ENCODE assay signal across 1 cellular context in genomic region chr17:29929544-29930398, GRCh38.
A peak's percentile ranks its signal among the peaks of the same experiment; 100 is the strongest.
TF ChIP-seq lines count a peak whose summit lies in the region.

Gene SSH2, minus strand, starts transcription at chr17:29930228. Its CDS starts 228 bp downstream, at chr17:29930000.

TF ChIP-seq in GM12878, 131 proteins besides CTCF, POLR2A, EP300 and RAD21 (continued from another document and continues in another):
- peak; percentile 62; the same call in 1 of the 2 replicates for TF ChIP-seq SPI1 (IDR thresholded peaks at IDR 0.05; ENCODE audit: borderline replicate concordance, insufficient read depth, low read depth, low read length)
- TF ChIP-seq IRF4 (IDR thresholded peaks at IDR 0.05; ENCODE audit: low read depth, low read length), result 0 out of 2 replicates have a peak, but pooled peaks have one; percentile 55
- TF ChIP-seq MEF2B (IDR thresholded peaks at IDR 0.05; ENCODE audit: partially characterized antibody, poor library complexity, severe bottlenecking), result peak; percentile 61
- TF ChIP-seq LARP7 (IDR thresholded peaks at IDR 0.05), result no peak; the same call in 1 of the 2 replicates
- TF ChIP-seq MLLT1 (IDR thresholded peaks at IDR 0.05), result peak; percentile 58; the same call in 1 of the 2 replicates
- TF ChIP-seq MTA2 (IDR thresholded peaks at IDR 0.05; ENCODE audit: low read depth), result peak; percentile 64; the same call in 1 of the 2 replicates
- TF ChIP-seq KDM1A (IDR thresholded peaks at IDR 0.05; ENCODE audit: borderline replicate concordance), result no peak
- TF ChIP-seq HDGF (IDR thresholded peaks at IDR 0.05), result peak; percentile 61
- 0 out of 2 replicates have a peak, but pooled peaks have one; percentile 2 for TF ChIP-seq CREB1 (IDR thresholded peaks at IDR 0.05; ENCODE audit: low read depth)
- TF ChIP-seq HDAC6 (IDR thresholded peaks at IDR 0.05; ENCODE audit: unreplicated experiment), result no peak
- TF ChIP-seq MTA3 (IDR thresholded peaks at IDR 0.05; ENCODE audit: borderline replicate concordance, low read length), result no peak
- TF ChIP-seq ATF3 (IDR thresholded peaks at IDR 0.05; ENCODE audit: borderline replicate concordance, extremely low read depth, low read depth, low read length), result no peak
- TF ChIP-seq CHD2 (IDR thresholded peaks at IDR 0.05; ENCODE audit: borderline replicate concordance, low read depth, low read length), result peak; percentile 36; the same call in 1 of the 2 replicates
- TF ChIP-seq BMI1 (IDR thresholded peaks at IDR 0.05; ENCODE audit: borderline replicate concordance), result no peak
- peak; percentile 53 for TF ChIP-seq NKRF (conservative IDR thresholded peaks at IDR 0.05)
- 0 out of 2 replicates have a peak, but pooled peaks have one; percentile 56 for TF ChIP-seq ASH2L (IDR thresholded peaks at IDR 0.05; ENCODE audit: borderline replicate concordance, low read depth)
- peak; percentile 77 for TF ChIP-seq IKZF1 (conservative IDR thresholded peaks at IDR 0.05)
- no peak for TF ChIP-seq RAD51 (IDR thresholded peaks at IDR 0.05)
- 0 out of 2 replicates have a peak, but pooled peaks have one; percentile 6 for TF ChIP-seq RFX5 (IDR thresholded peaks at IDR 0.05; ENCODE audit: low read depth, low read length)
- no peak for TF ChIP-seq NR2C2 (IDR thresholded peaks at IDR 0.05; ENCODE audit: borderline replicate concordance, control insufficient read depth, insufficient read length, low read depth)
- TF ChIP-seq PKNOX1 (IDR thresholded peaks at IDR 0.05), result peak; percentile 70
- TF ChIP-seq RELB (IDR thresholded peaks at IDR 0.05; ENCODE audit: low read depth), result peak; percentile 59
- TF ChIP-seq EED (IDR thresholded peaks at IDR 0.05; ENCODE audit: low read depth), result peak; percentile 81
- TF ChIP-seq POLR2AphosphoS5 (IDR thresholded peaks at IDR 0.05; ENCODE audit: low read length), result no peak; the same call in none of the 2 replicates
- no peak for TF ChIP-seq ZNF217 (IDR thresholded peaks at IDR 0.05)
- no peak for TF ChIP-seq SREBF2 (IDR thresholded peaks at IDR 0.05; ENCODE audit: low read length)
- TF ChIP-seq MXI1 (IDR thresholded peaks at IDR 0.05; ENCODE audit: low read depth, low read length), result peak; percentile 24; the same call in 1 of the 2 replicates
- TF ChIP-seq FOS (IDR thresholded peaks at IDR 0.05; ENCODE audit: borderline replicate concordance, extremely low read depth, insufficient read length), result no peak
- peak; percentile 71; the same call in 1 of the 2 replicates for TF ChIP-seq POLR2AphosphoS2 (IDR thresholded peaks at IDR 0.05; ENCODE audit: low read depth, low read length)
- TF ChIP-seq EGR1 (IDR thresholded peaks at IDR 0.05; ENCODE audit: borderline replicate concordance in 1 of 2, low read depth in 2 of 2, low read length in 2 of 2), result 0 out of 3 replicates have a peak, but pooled peaks of 1 of the 2 experiments have one; percentile 22
- TF ChIP-seq TAF1 (IDR thresholded peaks at IDR 0.05; ENCODE audit: borderline replicate concordance, low read depth, low read length), result peak; percentile 31; the same call in 1 of the 2 replicates
- peak; percentile 98 for TF ChIP-seq PAX5 (IDR thresholded peaks at IDR 0.05; ENCODE audit: borderline replicate concordance, low read depth, low read length)
- no peak for TF ChIP-seq MYB (IDR thresholded peaks at IDR 0.05; ENCODE audit: borderline replicate concordance, low read depth, low read length)
- TF ChIP-seq BHLHE40 (IDR thresholded peaks at IDR 0.05; ENCODE audit: borderline replicate concordance in 1 of 2, low read depth in 2 of 2, low read length in 1 of 2), result peak; percentile 23 to 56; a peak in 1 of 4 replicates
- no peak for TF ChIP-seq ZNF592 (IDR thresholded peaks at IDR 0.05)
- peak; percentile 24 for TF ChIP-seq PBX3 (IDR thresholded peaks at IDR 0.05; ENCODE audit: insufficient replicate concordance, low read depth, low read length)
- 0 out of 2 replicates have a peak, but pooled peaks have one; percentile 7 for TF ChIP-seq SMC3 (IDR thresholded peaks at IDR 0.05; ENCODE audit: borderline replicate concordance, low read length)
- peak; percentile 25; the same call in 1 of the 2 replicates for TF ChIP-seq CBFB (IDR thresholded peaks at IDR 0.05; ENCODE audit: low read depth)
- no peak for TF ChIP-seq ZNF622 (IDR thresholded peaks at IDR 0.05)
- TF ChIP-seq ATF2 (IDR thresholded peaks at IDR 0.05; ENCODE audit: low read length), result no peak
- TF ChIP-seq KAT2A (conservative IDR thresholded peaks at IDR 0.05; ENCODE audit: control insufficient read depth, low read depth, low read length), result no peak
- TF ChIP-seq TCF7 (IDR thresholded peaks at IDR 0.05; ENCODE audit: borderline replicate concordance), result no peak
- TF ChIP-seq YY1 (IDR thresholded peaks at IDR 0.05; ENCODE audit: low read depth, low read length), result no peak; the same call in 1 of the 2 replicates
- no peak; the same call in 1 of the 2 replicates for TF ChIP-seq BACH1 (IDR thresholded peaks at IDR 0.05; ENCODE audit: borderline replicate concordance)
- 0 out of 2 replicates have a peak, but pooled peaks have one; percentile 13 for TF ChIP-seq MEF2A (IDR thresholded peaks at IDR 0.05; ENCODE audit: insufficient read depth, low read depth, low read length)
- no peak; the same call in 1 of the 2 replicates for TF ChIP-seq SIN3A (IDR thresholded peaks at IDR 0.05; ENCODE audit: low read depth, low read length)
- TF ChIP-seq FOXK2 (IDR thresholded peaks at IDR 0.05), result no peak
- no peak for TF ChIP-seq SUPT20H (IDR thresholded peaks at IDR 0.05; ENCODE audit: borderline replicate concordance, control insufficient read depth, low read depth, low read length)
- no peak for TF ChIP-seq E2F4 (IDR thresholded peaks at IDR 0.05; ENCODE audit: low read depth, low read length)
- TF ChIP-seq NFIC (IDR thresholded peaks at IDR 0.05; ENCODE audit: low read depth, low read length), result no peak
- no peak for TF ChIP-seq BRCA1 (IDR thresholded peaks at IDR 0.05; ENCODE audit: low read depth, low read length)
- TF ChIP-seq SIX5 (IDR thresholded peaks at IDR 0.05; ENCODE audit: low read depth, low read length, severe bottlenecking), result no peak
- TF ChIP-seq JUND (IDR thresholded peaks at IDR 0.05; ENCODE audit: low read depth, low read length), result peak; percentile 58; the same call in 1 of the 2 replicates
